In the genomic region with DNA sequence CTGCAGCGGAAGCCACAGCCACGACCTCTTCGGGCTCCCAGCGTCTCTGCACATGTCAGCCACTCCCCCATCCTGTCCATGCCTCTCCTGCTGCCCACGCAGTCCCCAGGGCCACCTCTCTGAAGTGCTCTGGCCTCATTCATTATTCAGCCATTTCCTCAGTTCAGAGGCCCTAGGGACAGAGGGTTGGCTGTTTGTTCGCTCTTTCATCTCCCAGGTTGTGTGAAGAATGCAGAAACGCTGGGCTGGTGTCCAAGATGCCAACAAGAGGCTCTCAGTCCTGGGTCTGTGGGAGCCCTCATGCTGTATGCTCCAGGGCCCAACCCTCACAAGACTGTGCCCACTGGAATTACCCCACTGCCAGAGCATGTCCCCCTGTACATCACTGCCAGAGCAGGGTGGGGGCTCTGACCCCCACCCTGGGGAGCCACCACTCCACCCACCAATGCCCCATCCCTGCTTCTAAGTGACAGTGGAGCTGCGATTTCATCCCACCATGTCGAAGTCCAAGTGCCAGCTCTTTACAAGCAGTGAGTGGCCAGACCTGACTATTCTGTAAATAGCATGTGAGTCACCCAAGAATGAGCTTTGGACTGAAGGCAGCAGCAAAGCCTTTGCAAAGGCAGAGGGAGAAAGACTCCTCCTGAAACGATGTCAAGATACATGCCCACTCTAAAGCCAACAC, we compare ENCODE assay signal across 1 cellular context.
TF ChIP-seq lines count a peak whose summit lies in the region.

No MANE protein-coding gene starts in this region.

TF ChIP-seq in HepG2, 621 proteins besides CTCF, POLR2A, EP300 and RAD21 (continued from another document and continues in another):
- TF ChIP-seq HIC2 (CRISPR knock-in tag; IDR thresholded peaks at IDR 0.05; ENCODE audit: low read depth) (0 out of 2 replicates have a peak, but pooled peaks have one; percentile 31), ZNF329 (CRISPR knock-in tag; IDR thresholded peaks at IDR 0.05; ENCODE audit: low read depth) (no peak), ZNF652 (CRISPR knock-in tag; IDR thresholded peaks at IDR 0.05; ENCODE audit: borderline replicate concordance, low read depth) (no peak), HDAC1 (CRISPR knock-in tag; IDR thresholded peaks at IDR 0.05) (peak; percentile 36; the same call in 1 of the 2 replicates), ZFP1 (CRISPR knock-in tag; IDR thresholded peaks at IDR 0.05) (no peak), CBX5 (CRISPR knock-in tag; IDR thresholded peaks at IDR 0.05; ENCODE audit: borderline replicate concordance) (peak; percentile 29; the same call in 1 of the 2 replicates), SP140L (CRISPR knock-in tag; IDR thresholded peaks at IDR 0.05; ENCODE audit: borderline replicate concordance) (no peak), MAX (IDR thresholded peaks at IDR 0.05) (no peak), MBD4 (IDR thresholded peaks at IDR 0.05; ENCODE audit: borderline replicate concordance, low read length) (no peak), MATR3 (CRISPR knock-in tag; IDR thresholded peaks at IDR 0.05) (no peak), ZBTB42 (CRISPR knock-in tag; IDR thresholded peaks at IDR 0.05) (no peak), MBNL3 (CRISPR knock-in tag; conservative IDR thresholded peaks at IDR 0.05) (no peak), CERS6 (CRISPR knock-in tag; IDR thresholded peaks at IDR 0.05) (no peak), CEBPG (CRISPR knock-in tag; IDR thresholded peaks at IDR 0.05) (0 out of 2 replicates have a peak, but pooled peaks have one; percentile 4), SPEN (CRISPR knock-in tag; IDR thresholded peaks at IDR 0.05; ENCODE audit: low read depth) (0 out of 2 replicates have a peak, but pooled peaks have one; percentile 29), ZNF281 (CRISPR knock-in tag; IDR thresholded peaks at IDR 0.05; ENCODE audit: borderline replicate concordance) (no peak), ZFP36L2 (CRISPR knock-in tag; IDR thresholded peaks at IDR 0.05) (no peak), PHF8 (CRISPR knock-in tag; IDR thresholded peaks at IDR 0.05) (no peak), ZNF629 (CRISPR knock-in tag; conservative IDR thresholded peaks at IDR 0.05) (no peak), ZNF510 (CRISPR knock-in tag; IDR thresholded peaks at IDR 0.05; ENCODE audit: low read depth) (no peak), ZNF567 (CRISPR knock-in tag; IDR thresholded peaks at IDR 0.05; ENCODE audit: borderline replicate concordance) (no peak), ZNF10 (CRISPR knock-in tag; IDR thresholded peaks at IDR 0.05; ENCODE audit: borderline replicate concordance, low read depth) (no peak), ZNF841 (CRISPR knock-in tag; IDR thresholded peaks at IDR 0.05; ENCODE audit: borderline replicate concordance) (no peak), GFI1 (CRISPR knock-in tag; IDR thresholded peaks at IDR 0.05; ENCODE audit: borderline replicate concordance) (peak; percentile 30; the same call in 1 of the 2 replicates), SMARCC2 (IDR thresholded peaks at IDR 0.05) (no peak), MAZ (IDR thresholded peaks at IDR 0.05; ENCODE audit: borderline replicate concordance, low read depth, low read length) (no peak), MAZ (CRISPR knock-in tag; IDR thresholded peaks at IDR 0.05; ENCODE audit: low read depth) (0 out of 2 replicates have a peak, but pooled peaks have one; percentile 47), MEIS2 (CRISPR knock-in tag; IDR thresholded peaks at IDR 0.05) (no peak), PITX1 (CRISPR knock-in tag; IDR thresholded peaks at IDR 0.05) (peak; percentile 35; the same call in 1 of the 2 replicates), THAP11 (CRISPR knock-in tag; IDR thresholded peaks at IDR 0.05) (no peak), STAT5B (CRISPR knock-in tag; IDR thresholded peaks at IDR 0.05) (no peak), TCF7 (IDR thresholded peaks at IDR 0.05; ENCODE audit: low read depth) (peak; percentile 49; the same call in 1 of the 2 replicates), ZGPAT (CRISPR knock-in tag; IDR thresholded peaks at IDR 0.05) (0 out of 2 replicates have a peak, but pooled peaks have one; percentile 28), SP5 (CRISPR knock-in tag; IDR thresholded peaks at IDR 0.05; ENCODE audit: borderline replicate concordance, low read depth) (peak; percentile 35; the same call in 1 of the 2 replicates)
- TF ChIP-seq, protein P1, sequence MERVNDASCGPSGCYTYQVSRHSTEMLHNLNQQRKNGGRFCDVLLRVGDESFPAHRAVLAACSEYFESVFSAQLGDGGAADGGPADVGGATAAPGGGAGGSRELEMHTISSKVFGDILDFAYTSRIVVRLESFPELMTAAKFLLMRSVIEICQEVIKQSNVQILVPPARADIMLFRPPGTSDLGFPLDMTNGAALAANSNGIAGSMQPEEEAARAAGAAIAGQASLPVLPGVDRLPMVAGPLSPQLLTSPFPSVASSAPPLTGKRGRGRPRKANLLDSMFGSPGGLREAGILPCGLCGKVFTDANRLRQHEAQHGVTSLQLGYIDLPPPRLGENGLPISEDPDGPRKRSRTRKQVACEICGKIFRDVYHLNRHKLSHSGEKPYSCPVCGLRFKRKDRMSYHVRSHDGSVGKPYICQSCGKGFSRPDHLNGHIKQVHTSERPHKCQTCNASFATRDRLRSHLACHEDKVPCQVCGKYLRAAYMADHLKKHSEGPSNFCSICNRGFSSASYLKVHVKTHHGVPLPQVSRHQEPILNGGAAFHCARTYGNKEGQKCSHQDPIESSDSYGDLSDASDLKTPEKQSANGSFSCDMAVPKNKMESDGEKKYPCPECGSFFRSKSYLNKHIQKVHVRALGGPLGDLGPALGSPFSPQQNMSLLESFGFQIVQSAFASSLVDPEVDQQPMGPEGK (CRISPR knock-in tag; IDR thresholded peaks at IDR 0.05): peak; percentile 75
- TF ChIP-seq, protein P2, sequence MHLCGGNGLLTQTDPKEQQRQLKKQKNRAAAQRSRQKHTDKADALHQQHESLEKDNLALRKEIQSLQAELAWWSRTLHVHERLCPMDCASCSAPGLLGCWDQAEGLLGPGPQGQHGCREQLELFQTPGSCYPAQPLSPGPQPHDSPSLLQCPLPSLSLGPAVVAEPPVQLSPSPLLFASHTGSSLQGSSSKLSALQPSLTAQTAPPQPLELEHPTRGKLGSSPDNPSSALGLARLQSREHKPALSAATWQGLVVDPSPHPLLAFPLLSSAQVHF (CRISPR knock-in tag; IDR thresholded peaks at IDR 0.05): no peak
- TF ChIP-seq, protein P3, sequence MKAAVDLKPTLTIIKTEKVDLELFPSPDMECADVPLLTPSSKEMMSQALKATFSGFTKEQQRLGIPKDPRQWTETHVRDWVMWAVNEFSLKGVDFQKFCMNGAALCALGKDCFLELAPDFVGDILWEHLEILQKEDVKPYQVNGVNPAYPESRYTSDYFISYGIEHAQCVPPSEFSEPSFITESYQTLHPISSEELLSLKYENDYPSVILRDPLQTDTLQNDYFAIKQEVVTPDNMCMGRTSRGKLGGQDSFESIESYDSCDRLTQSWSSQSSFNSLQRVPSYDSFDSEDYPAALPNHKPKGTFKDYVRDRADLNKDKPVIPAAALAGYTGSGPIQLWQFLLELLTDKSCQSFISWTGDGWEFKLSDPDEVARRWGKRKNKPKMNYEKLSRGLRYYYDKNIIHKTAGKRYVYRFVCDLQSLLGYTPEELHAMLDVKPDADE (CRISPR knock-in tag; IDR thresholded peaks at IDR 0.05): no peak
- TF ChIP-seq, protein P4, sequence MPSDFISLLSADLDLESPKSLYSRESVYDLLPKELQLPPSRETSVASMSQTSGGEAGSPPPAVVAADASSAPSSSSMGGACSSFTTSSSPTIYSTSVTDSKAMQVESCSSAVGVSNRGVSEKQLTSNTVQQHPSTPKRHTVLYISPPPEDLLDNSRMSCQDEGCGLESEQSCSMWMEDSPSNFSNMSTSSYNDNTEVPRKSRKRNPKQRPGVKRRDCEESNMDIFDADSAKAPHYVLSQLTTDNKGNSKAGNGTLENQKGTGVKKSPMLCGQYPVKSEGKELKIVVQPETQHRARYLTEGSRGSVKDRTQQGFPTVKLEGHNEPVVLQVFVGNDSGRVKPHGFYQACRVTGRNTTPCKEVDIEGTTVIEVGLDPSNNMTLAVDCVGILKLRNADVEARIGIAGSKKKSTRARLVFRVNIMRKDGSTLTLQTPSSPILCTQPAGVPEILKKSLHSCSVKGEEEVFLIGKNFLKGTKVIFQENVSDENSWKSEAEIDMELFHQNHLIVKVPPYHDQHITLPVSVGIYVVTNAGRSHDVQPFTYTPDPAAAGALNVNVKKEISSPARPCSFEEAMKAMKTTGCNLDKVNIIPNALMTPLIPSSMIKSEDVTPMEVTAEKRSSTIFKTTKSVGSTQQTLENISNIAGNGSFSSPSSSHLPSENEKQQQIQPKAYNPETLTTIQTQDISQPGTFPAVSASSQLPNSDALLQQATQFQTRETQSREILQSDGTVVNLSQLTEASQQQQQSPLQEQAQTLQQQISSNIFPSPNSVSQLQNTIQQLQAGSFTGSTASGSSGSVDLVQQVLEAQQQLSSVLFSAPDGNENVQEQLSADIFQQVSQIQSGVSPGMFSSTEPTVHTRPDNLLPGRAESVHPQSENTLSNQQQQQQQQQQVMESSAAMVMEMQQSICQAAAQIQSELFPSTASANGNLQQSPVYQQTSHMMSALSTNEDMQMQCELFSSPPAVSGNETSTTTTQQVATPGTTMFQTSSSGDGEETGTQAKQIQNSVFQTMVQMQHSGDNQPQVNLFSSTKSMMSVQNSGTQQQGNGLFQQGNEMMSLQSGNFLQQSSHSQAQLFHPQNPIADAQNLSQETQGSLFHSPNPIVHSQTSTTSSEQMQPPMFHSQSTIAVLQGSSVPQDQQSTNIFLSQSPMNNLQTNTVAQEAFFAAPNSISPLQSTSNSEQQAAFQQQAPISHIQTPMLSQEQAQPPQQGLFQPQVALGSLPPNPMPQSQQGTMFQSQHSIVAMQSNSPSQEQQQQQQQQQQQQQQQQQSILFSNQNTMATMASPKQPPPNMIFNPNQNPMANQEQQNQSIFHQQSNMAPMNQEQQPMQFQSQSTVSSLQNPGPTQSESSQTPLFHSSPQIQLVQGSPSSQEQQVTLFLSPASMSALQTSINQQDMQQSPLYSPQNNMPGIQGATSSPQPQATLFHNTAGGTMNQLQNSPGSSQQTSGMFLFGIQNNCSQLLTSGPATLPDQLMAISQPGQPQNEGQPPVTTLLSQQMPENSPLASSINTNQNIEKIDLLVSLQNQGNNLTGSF (CRISPR knock-in tag; IDR thresholded peaks at IDR 0.05): no peak
- TF ChIP-seq, protein P5, sequence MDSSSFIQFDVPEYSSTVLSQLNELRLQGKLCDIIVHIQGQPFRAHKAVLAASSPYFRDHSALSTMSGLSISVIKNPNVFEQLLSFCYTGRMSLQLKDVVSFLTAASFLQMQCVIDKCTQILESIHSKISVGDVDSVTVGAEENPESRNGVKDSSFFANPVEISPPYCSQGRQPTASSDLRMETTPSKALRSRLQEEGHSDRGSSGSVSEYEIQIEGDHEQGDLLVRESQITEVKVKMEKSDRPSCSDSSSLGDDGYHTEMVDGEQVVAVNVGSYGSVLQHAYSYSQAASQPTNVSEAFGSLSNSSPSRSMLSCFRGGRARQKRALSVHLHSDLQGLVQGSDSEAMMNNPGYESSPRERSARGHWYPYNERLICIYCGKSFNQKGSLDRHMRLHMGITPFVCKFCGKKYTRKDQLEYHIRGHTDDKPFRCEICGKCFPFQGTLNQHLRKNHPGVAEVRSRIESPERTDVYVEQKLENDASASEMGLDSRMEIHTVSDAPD (CRISPR knock-in tag; IDR thresholded peaks at IDR 0.05): 0 out of 2 replicates have a peak, but pooled peaks have one; percentile 7
